1 cellular context compared by ENCODE assay signal in genomic region chr3:42804113-42804830, GRCh38.
TF ChIP-seq lines count a peak whose summit lies in the region.

HIGD1A (minus strand) TSS chr3:42804490; CDS start chr3:42794253, 10,237 bp downstream.

TF ChIP-seq in K562, 482 proteins besides CTCF, POLR2A, EP300 and RAD21 (continued from another document and continues in another):
- TF ChIP-seq HES1 (IDR thresholded peaks at IDR 0.05; ENCODE audit: low read depth) (peak; percentile 72; the same call in 1 of the 2 replicates), FOXM1 (IDR thresholded peaks at IDR 0.05; ENCODE audit: low read depth) (no peak), FOXM1 (CRISPR knock-in tag; IDR thresholded peaks at IDR 0.05; ENCODE audit: low read depth) (peak; percentile 82), TFAM (CRISPR knock-in tag; conservative IDR thresholded peaks at IDR 0.05) (no peak), CC2D1A (IDR thresholded peaks at IDR 0.05) (peak; percentile 29; the same call in 1 of the 2 replicates), MBD1 (CRISPR knock-in tag; IDR thresholded peaks at IDR 0.05) (no peak), ZNF277 (CRISPR knock-in tag; IDR thresholded peaks at IDR 0.05; ENCODE audit: borderline replicate concordance) (0 out of 2 replicates have a peak, but pooled peaks have one; percentile 15), ZNF511 (CRISPR knock-in tag; IDR thresholded peaks at IDR 0.05) (peak; percentile 54; the same call in 1 of the 2 replicates), TCF7 (IDR thresholded peaks at IDR 0.05; ENCODE audit: borderline replicate concordance) (0 out of 2 replicates have a peak, but pooled peaks have one; percentile 9), SMAD3 (CRISPR knock-in tag; conservative IDR thresholded peaks at IDR 0.05) (0 out of 2 replicates have a peak, but pooled peaks have one; percentile 69), TAF9B (IDR thresholded peaks at IDR 0.05; ENCODE audit: partially characterized antibody) (peak; percentile 85), ZBTB17 (CRISPR knock-in tag; IDR thresholded peaks at IDR 0.05) (peak; percentile 57; the same call in 1 of the 2 replicates), RBBP5 (IDR thresholded peaks at IDR 0.05; ENCODE audit: borderline replicate concordance, insufficient read depth, low read length, poor library complexity, severe bottlenecking) (peak; percentile 98), ZNF764 (CRISPR knock-in tag; IDR thresholded peaks at IDR 0.05; ENCODE audit: low read depth) (peak; percentile 47; the same call in 1 of the 2 replicates), WHSC1 (IDR thresholded peaks at IDR 0.05; ENCODE audit: low read length) (no peak), ATF1 (CRISPR knock-in tag; IDR thresholded peaks at IDR 0.05) (no peak), ATF1 (tag; IDR thresholded peaks at IDR 0.05) (peak; percentile 87), POLR2AphosphoS5 (IDR thresholded peaks at IDR 0.05; ENCODE audit: control insufficient read depth, insufficient read depth, low read depth, low read length) (peak; percentile 88), LARP7 (IDR thresholded peaks at IDR 0.05) (peak; percentile 75; the same call in 1 of the 2 replicates), GABPB1 (CRISPR knock-in tag; IDR thresholded peaks at IDR 0.05) (peak; percentile 57), PHF20 (IDR thresholded peaks at IDR 0.05; ENCODE audit: partially characterized antibody) (peak; percentile 73), TEAD4 (IDR thresholded peaks at IDR 0.05; ENCODE audit: low read length) (no peak), TEAD4 (CRISPR knock-in tag; IDR thresholded peaks at IDR 0.05; ENCODE audit: borderline replicate concordance) (no peak), IFI16 (CRISPR knock-in tag; IDR thresholded peaks at IDR 0.05) (no peak), ATF4 (CRISPR knock-in tag; IDR thresholded peaks at IDR 0.05) (peak; percentile 65), HMG20A (CRISPR knock-in tag; conservative IDR thresholded peaks at IDR 0.05) (no peak), ZNF395 (CRISPR knock-in tag; IDR thresholded peaks at IDR 0.05) (peak; percentile 81), TCF3 (CRISPR knock-in tag; IDR thresholded peaks at IDR 0.05) (0 out of 2 replicates have a peak, but pooled peaks have one; percentile 13), HDAC1 (IDR thresholded peaks at IDR 0.05) (peak in 1 of 2 experiments; percentile 71; a peak in 2 of 4 replicates), POLR2B (IDR thresholded peaks at IDR 0.05; ENCODE audit: low read depth, partially characterized antibody) (peak; percentile 94), ZNF324 (CRISPR knock-in tag; IDR thresholded peaks at IDR 0.05) (peak; percentile 61; the same call in 1 of the 2 replicates), ETS2 (tag; IDR thresholded peaks at IDR 0.05; ENCODE audit: borderline replicate concordance, poor library complexity, severe bottlenecking) (no peak), RNF2 (IDR thresholded peaks at IDR 0.05) (peak; percentile 47; the same call in 1 of the 2 replicates), NR1H2 (CRISPR knock-in tag; IDR thresholded peaks at IDR 0.05) (peak; percentile 51; the same call in 1 of the 2 replicates), PHB (CRISPR knock-in tag; IDR thresholded peaks at IDR 0.05) (peak; percentile 91; the same call in 1 of the 2 replicates), TARDBP (IDR thresholded peaks at IDR 0.05) (no peak), RBM14 (IDR thresholded peaks at IDR 0.05; ENCODE audit: borderline replicate concordance, insufficient read depth, low read depth, low read length) (0 out of 2 replicates have a peak, but pooled peaks have one; percentile 55), HNRNPLL (IDR thresholded peaks at IDR 0.05; ENCODE audit: low read depth, low read length, poor library complexity, severe bottlenecking) (peak; percentile 88), RREB1 (CRISPR knock-in tag; IDR thresholded peaks at IDR 0.05) (peak; percentile 85), TCF15 (CRISPR knock-in tag; IDR thresholded peaks at IDR 0.05) (0 out of 2 replicates have a peak, but pooled peaks have one; percentile 75), KAT7 (CRISPR knock-in tag; IDR thresholded peaks at IDR 0.05; ENCODE audit: borderline replicate concordance) (peak; percentile 72; the same call in 1 of the 2 replicates), NR2C2 (CRISPR knock-in tag; IDR thresholded peaks at IDR 0.05) (no peak), NR2C2 (tag; IDR thresholded peaks at IDR 0.05) (peak; percentile 71), MIER1 (IDR thresholded peaks at IDR 0.05; ENCODE audit: low read depth) (no peak; the same call in 1 of the 2 replicates), ZBTB5 (IDR thresholded peaks at IDR 0.05) (peak; percentile 60; the same call in 1 of the 2 replicates), ATF7 (IDR thresholded peaks at IDR 0.05) (peak; percentile 68), TAF15 (IDR thresholded peaks at IDR 0.05; ENCODE audit: low read depth, low read length) (no peak), CREB3L1 (IDR thresholded peaks at IDR 0.05; ENCODE audit: borderline replicate concordance, low read depth) (peak; percentile 20; the same call in 1 of the 2 replicates)
